21 cellular contexts compared by ENCODE assay signal in genomic region chr11:118843518-118843917, GRCh38. TPM values are rescaled to one million over a fixed set of nuclear protein-coding genes. Genes with fewer than 3 reads are reported as not detected.
A peak's percentile ranks its signal among the peaks of the same experiment; 100 is the strongest.
DNase-seq lines count a peak whose midpoint lies in the region; ATAC-seq and TF ChIP-seq lines count a peak whose summit lies in the region.
"Had no signal": no experiment of that assay in that cellular context is flagged by ENCODE, and none has a peak within 500 bp of the region (broad histone marks: within the 10 kb centered on the region; RNA-seq: fewer than 3 reads in every experiment).

No MANE protein-coding gene starts in this region.

- intact Hi-C loops in activated CD4-positive, alpha-beta T cell treated with anti-CD3 and anti-CD28 coated beads, Interleukin-2, amount 10 ng/mL, durations not matched to agents 24 days and 14 days (cut with micrococcal nuclease): loop anchor here (5.0 kb wide), 1 partner anchor 51 kb away; the partner anchor contains the start of gene DDX6
- intact Hi-C loops in transverse colon (cut with DNase I; ENCODE audit: low total_unique reads): no loop called here

- peaks cover 1% of the 10 kb centered on the region for H3K36me3 Mint-ChIP-seq in activated CD4-positive, alpha-beta T cell treated with anti-CD3 and anti-CD28 coated beads, Interleukin-2, amount 10 ng/mL, durations not matched to agents 24 days and 14 days (ENCODE audit: low read depth)
- H3K36me3 Mint-ChIP-seq in immature natural killer cell: no peaks in the 10 kb centered on the region

- peaks cover 4% of the 10 kb centered on the region for H3K9me3 Mint-ChIP-seq in activated CD4-positive, alpha-beta T cell treated with anti-CD3 and anti-CD28 coated beads, Interleukin-2, amount 10 ng/mL, durations not matched to agents 24 days and 14 days
- no peaks in the 10 kb centered on the region for H3K9me3 Mint-ChIP-seq in immature natural killer cell
- H3K9me3 Mint-ChIP-seq: CD4-positive, CD25-positive, alpha-beta regulatory T cell had no signal

- no peak overlapping the region for H3K4me3 Mint-ChIP-seq in activated CD4-positive, alpha-beta T cell treated with anti-CD3 and anti-CD28 coated beads, Interleukin-2, amount 10 ng/mL, durations not matched to agents 24 days and 14 days
- no peak overlapping the region for H3K4me3 Mint-ChIP-seq in immature natural killer cell
- H3K4me3 Mint-ChIP-seq: CD4-positive, CD25-positive, alpha-beta regulatory T cell had no signal

- H3K27ac Mint-ChIP-seq in activated CD4-positive, alpha-beta T cell treated with anti-CD3 and anti-CD28 coated beads, Interleukin-2, amount 10 ng/mL, durations not matched to agents 24 days and 14 days: peak overlapping the region; percentile 3
- peak overlapping the region in 5 of 6 donors; percentile 3 to 67 (median 12) for H3K27ac Mint-ChIP-seq in immature natural killer cell
- H3K27ac Mint-ChIP-seq: CD4-positive, CD25-positive, alpha-beta regulatory T cell had no signal

- H3K27me3 ChIP-seq in RWPE2 (ENCODE audit: insufficient read depth, poor library complexity, severe bottlenecking): no peaks in the 10 kb centered on the region
- H3K27me3 ChIP-seq in transverse colon: no peaks in the 10 kb centered on the region
- H3K27me3 ChIP-seq: BE2C had no signal

- H3K27ac ChIP-seq in RWPE2 (ENCODE audit: poor library complexity, severe bottlenecking): peak overlapping the region; percentile 43
- H3K27ac ChIP-seq in transverse colon: no peak overlapping the region

- H3K36me3 ChIP-seq in RWPE2 (ENCODE audit: low read depth) (no peaks in the 10 kb centered on the region), transverse colon (no peaks in the 10 kb centered on the region)
- H3K36me3 ChIP-seq: BE2C had no signal

- DNase-seq in activated CD4-positive, alpha-beta T cell treated with anti-CD3 and anti-CD28 coated beads, Interleukin-2, amount 10 ng/mL, durations not matched to agents 24 days and 14 days: no peak
- no peak for DNase-seq in activated CD4-positive, alpha-beta T cell treated with anti-CD3 and anti-CD28 coated beads, Interleukin-2, amount 50 U/mL, for 4 hours
- DNase-seq in ELR (ENCODE audit: low read depth) (peak; percentile 12), RWPE2 (ENCODE audit: low spot score) (no peak), immature natural killer cell (peak in 1 of 3 donors; percentile 8), transverse colon (no peak), DMS114 treated with DMSO at 0.1 percent for 48 hours (lab: John Stamatoyannopoulos, UW; ENCODE audit: unreplicated experiment) (no peak), G401 (ENCODE audit: low spot score) (no peak)
- DNase-seq: BE2C; CD4-positive, CD25-positive, alpha-beta regulatory T cell; KBM-7; NCI-H1417; NCI-H187; NCI-H2107; NCI-H510A treated with DMSO at 0.1 percent for 48 hours; NCI-H774; OCI-M1; SIG-M5 had no signal

- in situ Hi-C loops in transverse colon (cut with MboI; ENCODE audit: low pct_ligation_motif_present in 1 of 4, low pct_unique_long_range_greater_than_20kb in 1 of 4, low sequenced_read_pairs in 3 of 4) (no loop called here), G401 (cut with HindIII; ENCODE audit: low sequenced_read_pairs) (no loop called here)

- H3K4me3 ChIP-seq in RWPE2 (ENCODE audit: severe bottlenecking) (no peak overlapping the region), transverse colon (no peak overlapping the region)

- 92% methylated on average over 1 of the region's 2 CpGs; no CpG with 5 or more reads in 1 of the 2 donors for WGBS in transverse colon (ENCODE audit: low coverage in 1 of 2), 2 donors

- no peaks in the 10 kb centered on the region for H3K9me3 ChIP-seq in RWPE2 (ENCODE audit: severe bottlenecking)
- no peaks in the 10 kb centered on the region for H3K9me3 ChIP-seq in transverse colon
- H3K9me3 ChIP-seq: BE2C had no signal

- H3K4me1 Mint-ChIP-seq in activated CD4-positive, alpha-beta T cell treated with anti-CD3 and anti-CD28 coated beads, Interleukin-2, amount 10 ng/mL, durations not matched to agents 24 days and 14 days: peaks cover 32% of the 10 kb centered on the region
- peaks cover 7% of the 10 kb centered on the region in 2 donors for H3K4me1 Mint-ChIP-seq in immature natural killer cell

- H3K27me3 Mint-ChIP-seq in activated CD4-positive, alpha-beta T cell treated with anti-CD3 and anti-CD28 coated beads, Interleukin-2, amount 10 ng/mL, durations not matched to agents 24 days and 14 days: no peaks in the 10 kb centered on the region
- peaks cover 0 to 5% (median 0%) of the 10 kb centered on the region in 3 donors for H3K27me3 Mint-ChIP-seq in immature natural killer cell (ENCODE audit: low read depth in 3 of 3)
- H3K27me3 Mint-ChIP-seq: CD4-positive, CD25-positive, alpha-beta regulatory T cell had no signal

- H3K4me1 ChIP-seq in RWPE2 (ENCODE audit: insufficient read depth, poor library complexity, severe bottlenecking) (peaks cover 31% of the 10 kb centered on the region), transverse colon (no peaks in the 10 kb centered on the region)
- H3K4me1 ChIP-seq: BE2C had no signal

- TF ChIP-seq POLR2A in transverse colon (IDR thresholded peaks at IDR 0.05): no peak

- no peak for TF ChIP-seq EP300 in transverse colon (IDR thresholded peaks at IDR 0.05; ENCODE audit: low read depth)

- TF ChIP-seq CTCF in RWPE2 (IDR thresholded peaks at IDR 0.05; ENCODE audit: poor library complexity, severe bottlenecking) (no peak), transverse colon (IDR thresholded peaks at IDR 0.05) (no peak)

- no peak for ATAC-seq in RWPE2 (ENCODE audit: low read depth)

RNA-seq across cellular contexts. Expression of gene CXCR5, which starts 40.2 kb away (rescaled TPM):
- 6.1 and 6.4 TPM in 2 replicates for total RNA-seq in activated CD4-positive, alpha-beta T cell treated with anti-CD3 and anti-CD28 coated beads, Interleukin-2, amount 10 ng/mL, durations not matched to agents 24 days and 14 days
- under 1 TPM in 2 of 3 donors, not detected in 1; 0.05 to 0.30 TPM for polyA plus RNA-seq in immature natural killer cell
- 1 to 10 TPM in 2 of 4 donors, not detected in 2; 2.5 to 4.1 TPM for total RNA-seq in transverse colon
- total RNA-seq in G401 (2014; rRNA removed; shearing (Covaris generic)): not detected in 2 replicates
- total RNA-seq: A172, H4, RPMI7951 had no signal

RNA-seq across cellular contexts. Expression of gene DDX6, which starts 52.6 kb away (rescaled TPM):
- total RNA-seq in activated CD4-positive, alpha-beta T cell treated with anti-CD3 and anti-CD28 coated beads, Interleukin-2, amount 10 ng/mL, durations not matched to agents 24 days and 14 days: 117 TPM in 2 replicates
- 100 to 1,000 TPM in 1 of 3 donors, 10 to 100 TPM in 2; 61.4 to 124 (median 90.2) TPM for polyA plus RNA-seq in immature natural killer cell
- total RNA-seq in transverse colon: 100 to 1,000 TPM in 2 of 4 donors, 10 to 100 TPM in 2; 56.1 to 117 (median 86.8) TPM
- total RNA-seq in G401 (2014; rRNA removed; shearing (Covaris generic)): 51.7 and 82.5 TPM in 2 replicates
